8 cellular contexts compared by ENCODE assay signal in genomic region chr19:6458695-6459355, GRCh38. TPM values are rescaled to one million over a fixed set of nuclear protein-coding genes. Genes with fewer than 3 reads are reported as not detected.
DNase-seq lines count a peak whose midpoint lies in the region; ATAC-seq and TF ChIP-seq lines count a peak whose summit lies in the region.

No MANE protein-coding gene starts in this region.

- H3K36me3 Mint-ChIP-seq in progenitor cell of endocrine pancreas (ENCODE audit: insufficient read depth): peaks cover 23% of the 10 kb centered on the region

- H3K4me1 Mint-ChIP-seq in progenitor cell of endocrine pancreas (ENCODE audit: low read depth): peaks cover 8% of the 10 kb centered on the region

- TF ChIP-seq CTCF in GM10266 (IDR thresholded peaks at IDR 0.05; ENCODE audit: control insufficient read depth, insufficient read depth, low read depth, missing control alignments): no peak
- no peak for TF ChIP-seq CTCF in RWPE1 (conservative IDR thresholded peaks at IDR 0.05; ENCODE audit: low read depth)
- no peak for TF ChIP-seq CTCF in fibroblast of mammary gland (conservative IDR thresholded peaks at IDR 0.05; ENCODE audit: control insufficient read depth, insufficient read depth, low read depth, low read length)
- TF ChIP-seq CTCF in progenitor cell of endocrine pancreas (IDR thresholded peaks at IDR 0.05; ENCODE audit: unreplicated experiment): no peak

- DNase-seq in GM10266 (ENCODE audit: extremely low spot score): peak; percentile 33
- peak; percentile 22 for DNase-seq in RWPE1 (ENCODE audit: low spot score)
- DNase-seq in fibroblast of mammary gland (ENCODE audit: low read depth): no peak
- DNase-seq in progenitor cell of endocrine pancreas (ENCODE audit: low spot score, unreplicated experiment): no peak
- no peak for DNase-seq in GM19240 (ENCODE audit: insufficient read length, low spot score)
- no peak for DNase-seq in Kasumi-1 (lab: John Stamatoyannopoulos, UW)
- DNase-seq in COLO829 (ENCODE audit: low spot score): no peak

- H3K4me3 Mint-ChIP-seq in progenitor cell of endocrine pancreas (ENCODE audit: low read depth): peak overlapping the region; percentile 90

- no peaks in the 10 kb centered on the region for H3K9me3 Mint-ChIP-seq in progenitor cell of endocrine pancreas (ENCODE audit: low read depth)

- ATAC-seq in HG02981 (IDR thresholded peaks at IDR 0.05; ENCODE audit: unreplicated experiment): no peak

- CTCF ChIA-PET in RWPE1 (lab: Yijun Ruan, JAX): interaction anchor here (0.6 to 1.2 kb wide), 2 partner anchors 31 to 58 kb away, joined by 3 read pairs; no protein-coding TSS in a partner anchor

- peak overlapping the region; percentile 93 for H3K27ac Mint-ChIP-seq in progenitor cell of endocrine pancreas

- POLR2A ChIA-PET in RWPE1 (lab: Yijun Ruan, JAX; ENCODE audit: low non-redundant PET): no interaction called here

- peak overlapping the region; percentile 82 for H3K27ac ChIP-seq in RWPE1

- peak overlapping the region; percentile 45 for H3K4me3 ChIP-seq in fibroblast of mammary gland (ENCODE audit: control insufficient read depth, low read depth, low read length)

- no peaks in the 10 kb centered on the region for H3K27me3 Mint-ChIP-seq in progenitor cell of endocrine pancreas

RNA-seq across cellular contexts. Expression of gene SLC25A23, which starts 0.8 kb away (rescaled TPM):
- total RNA-seq in progenitor cell of endocrine pancreas: 75.2 and 76.2 TPM in 2 replicates

RNA-seq across cellular contexts. Expression of gene CRB3, which starts 5.2 kb away (rescaled TPM):
- 63.0 and 71.2 TPM in 2 replicates for total RNA-seq in progenitor cell of endocrine pancreas

RNA-seq across cellular contexts. Expression of gene DENND1C, which starts 22.8 kb away (rescaled TPM):
- 0.47 and 0.67 TPM in 2 replicates for total RNA-seq in progenitor cell of endocrine pancreas

RNA-seq across cellular contexts. Expression of gene SLC25A41, which starts 25.3 kb away (rescaled TPM):
- 1.4 and 1.5 TPM in 2 replicates for total RNA-seq in progenitor cell of endocrine pancreas

RNA-seq across cellular contexts. Expression of gene KHSRP, which starts 34.2 kb away (rescaled TPM):
- 419 and 436 TPM in 2 replicates for total RNA-seq in progenitor cell of endocrine pancreas

Comparison
In these comparisons a context has a peak if more than half of its experiments do, and no peak if none do; other contexts are left out.
1. DNase-seq: peak in GM10266 (single experiment) and RWPE1 (single experiment); none in fibroblast of mammary gland (single experiment), progenitor cell of endocrine pancreas (single experiment), GM19240 (single experiment), Kasumi-1 (0 of 2) and COLO829 (single experiment).